ENCODE assay signal across 23 cellular contexts in genomic region chr9:72816666-72817065, GRCh38.
"Had no signal": no experiment of that assay in that cellular context is flagged by ENCODE, and none has a peak within 500 bp of the region (broad histone marks: within the 10 kb centered on the region; RNA-seq: fewer than 3 reads in every experiment).

No MANE protein-coding gene starts in this region.

- H3K9me3 ChIP-seq: colonic mucosa, gastroesophageal sphincter, heart right ventricle, left lung, lower lobe of right lung, mucosa of descending colon had no signal

- H3K36me3 ChIP-seq: colonic mucosa, gastroesophageal sphincter, heart right ventricle, left lung, lower lobe of right lung had no signal

- H3K27me3 ChIP-seq: colonic mucosa, gastroesophageal sphincter, heart right ventricle, left lung had no signal

- FAIRE-seq: islet of Langerhans, keratinocyte had no signal

- H3K36me3 Mint-ChIP-seq: mesothelial cell of epicardium; naive B cell; naive thymus-derived CD8-positive, alpha-beta T cell had no signal

- H3K4me1 Mint-ChIP-seq: mesothelial cell of epicardium; naive B cell; naive thymus-derived CD8-positive, alpha-beta T cell had no signal

- H3K4me3 Mint-ChIP-seq: dendritic cell treated with granulocyte-macrophage colony-stimulating factor and Interleukin-4, amounts not matched to agents 40 ng/mL and 50 ng/mL, for 4 days; mesothelial cell of epicardium; naive B cell; naive thymus-derived CD8-positive, alpha-beta T cell had no signal

- ATAC-seq: esophagus mucosa; foreskin keratinocyte; gastroesophageal sphincter; heart right ventricle; left cardiac atrium; left lung; left ventricle myocardium superior; lower lobe of right lung; mucosa of descending colon; naive thymus-derived CD8-positive, alpha-beta T cell had no signal

- DNase-seq: colonic mucosa; cortex of kidney; effector CD8-positive, alpha-beta T cell; erythroblast; foreskin keratinocyte; head of caudate nucleus; heart right ventricle; hippocampal formation; left cardiac atrium; left lung; left ventricle myocardium superior; lower lobe of right lung; mesenchymal stem cell; mucosa of descending colon; naive B cell; naive thymus-derived CD8-positive, alpha-beta T cell had no signal

- H3K4me1 ChIP-seq: foreskin keratinocyte, gastroesophageal sphincter, heart right ventricle, left lung, lower lobe of right lung had no signal

- H3K27ac Mint-ChIP-seq: dendritic cell treated with granulocyte-macrophage colony-stimulating factor and Interleukin-4, amounts not matched to agents 40 ng/mL and 50 ng/mL, for 4 days; mesothelial cell of epicardium; naive B cell; naive thymus-derived CD8-positive, alpha-beta T cell had no signal

- H3K9me3 Mint-ChIP-seq: dendritic cell treated with granulocyte-macrophage colony-stimulating factor and Interleukin-4, amounts not matched to agents 40 ng/mL and 50 ng/mL, for 4 days; mesothelial cell of epicardium; naive B cell; naive thymus-derived CD8-positive, alpha-beta T cell had no signal

- H3K27ac ChIP-seq: colonic mucosa, epithelial cell of prostate, foreskin keratinocyte, gastroesophageal sphincter, heart right ventricle, left lung, lower lobe of right lung had no signal

- H3K4me3 ChIP-seq: colonic mucosa, gastroesophageal sphincter, heart right ventricle, left lung, lower lobe of right lung, mucosa of descending colon had no signal
